Comparison of ENCODE assay signal across 24 cellular contexts in the genomic region with DNA sequence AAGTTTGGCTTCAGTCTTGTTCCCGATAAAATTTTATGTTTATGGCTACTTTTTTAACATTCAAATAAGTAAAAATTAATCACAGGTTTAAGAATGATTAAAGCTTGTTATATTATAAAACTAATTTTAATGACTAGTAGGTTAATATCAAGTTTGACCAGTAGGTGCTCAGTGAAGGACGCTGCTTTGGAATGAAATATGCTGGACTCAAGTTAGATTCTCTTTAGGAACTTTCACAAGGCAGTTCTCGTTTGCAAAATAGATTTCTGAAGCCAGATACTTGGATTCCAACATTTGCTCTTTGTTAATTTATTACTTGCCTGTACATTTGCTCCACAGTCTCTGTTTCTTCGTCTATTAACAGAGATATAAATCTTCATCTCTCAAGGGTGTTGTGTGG.
DNase-seq lines count a peak whose midpoint lies in the region; ATAC-seq and TF ChIP-seq lines count a peak whose summit lies in the region.
"Had no signal": no experiment of that assay in that cellular context is flagged by ENCODE, and none has a peak within 500 bp of the region (broad histone marks: within the 10 kb centered on the region; RNA-seq: fewer than 3 reads in every experiment).

No MANE protein-coding gene starts in this region.

- H3K27me3 ChIP-seq in mammary epithelial cell (ENCODE audit: insufficient read depth, low read length) (no peaks in the 10 kb centered on the region), testis (no peaks in the 10 kb centered on the region)

- no peak for ATAC-seq in GM18861 (IDR thresholded peaks at IDR 0.05; ENCODE audit: unreplicated experiment)
- ATAC-seq: activated naive CD4-positive, alpha-beta T cell treated with anti-CD3 and anti-CD28 coated beads, Interleukin-2, amount 50 U/mL, for 72 hours; left ventricle myocardium superior; T-helper 17 cell had no signal

- peaks cover 55% of the 10 kb centered on the region for H3K4me1 Mint-ChIP-seq in HFFc6 (ENCODE audit: low read depth)
- H3K4me1 Mint-ChIP-seq: central memory CD8-positive, alpha-beta T cell; T-helper 17 cell had no signal

- H3K4me2 ChIP-seq in mammary epithelial cell (ENCODE audit: insufficient read depth, low read depth, low read length) = no peak overlapping the region

- H3K4me3 Mint-ChIP-seq in HFFc6 = no peak overlapping the region
- H3K4me3 Mint-ChIP-seq: central memory CD8-positive, alpha-beta T cell; T-helper 17 cell had no signal

- no peak overlapping the region for H3K27ac Mint-ChIP-seq in HFFc6
- H3K27ac Mint-ChIP-seq: activated naive CD4-positive, alpha-beta T cell treated with anti-CD3 and anti-CD28 coated beads, Interleukin-2, amount 50 U/mL, for 72 hours; T-helper 17 cell had no signal

- H3K4me1 ChIP-seq in mammary epithelial cell (ENCODE audit: insufficient read depth, low read length) (no peaks in the 10 kb centered on the region), testis (no peaks in the 10 kb centered on the region)

- H3K79me2 ChIP-seq in mammary epithelial cell (ENCODE audit: insufficient read depth, low read length) = no peaks in the 10 kb centered on the region

- H3K4me3 ChIP-seq in mammary epithelial cell (replicated peaks in 1 of 3; ENCODE audit: insufficient read depth in 1 of 3, low read depth in 2 of 3, low read length in 3 of 3) (no peak overlapping the region), testis (no peak overlapping the region)

- TF ChIP-seq POLR2A in testis (IDR thresholded peaks at IDR 0.05) = no peak

- H3K36me3 ChIP-seq in mammary epithelial cell (ENCODE audit: insufficient read depth, low read length) (no peaks in the 10 kb centered on the region), testis (ENCODE audit: low read depth, missing control alignments) (no peaks in the 10 kb centered on the region)
- H3K36me3 ChIP-seq: WERI-Rb-1 had no signal

- H3K27ac ChIP-seq in mammary epithelial cell (ENCODE audit: insufficient read depth, low read depth, low read length) = no peak overlapping the region
- H3K27ac ChIP-seq in testis = no peak overlapping the region
- H3K27ac ChIP-seq: epithelial cell of prostate, WERI-Rb-1 had no signal

- H3K9me3 ChIP-seq in mammary epithelial cell (replicated peaks; ENCODE audit: insufficient read depth, low read length) = no peaks in the 10 kb centered on the region
- no peaks in the 10 kb centered on the region for H3K9me3 ChIP-seq in testis

- peak; percentile 72 for TF ChIP-seq CTCF in HFFc6 (IDR thresholded peaks at IDR 0.05)
- peak; percentile 5 to 17 for TF ChIP-seq CTCF in mammary epithelial cell (conservative IDR thresholded peaks at IDR 0.05 in 1 of 2, IDR thresholded peaks at IDR 0.05 in 1 of 2; ENCODE audit: extremely low read depth in 1 of 2, insufficient read depth in 1 of 2, low read depth in 1 of 2, low read length in 2 of 2)
- TF ChIP-seq CTCF in testis (IDR thresholded peaks at IDR 0.05) = peak in 2 of 3 experiments; percentile 5 to 37

- DNase-seq in HFFc6 = no peak
- no peak for DNase-seq in mammary epithelial cell
- peak; percentile 14 for DNase-seq in left kidney (ENCODE audit: low read depth, low spot score)
- DNase-seq in testis = no peak
- no peak for DNase-seq in stimulated activated CD4-positive, alpha-beta T cell treated with anti-CD3 and anti-CD28 coated beads, Interleukin-2, amount 100 ng/mL, for 24 hours
- DNase-seq in G401 (ENCODE audit: low spot score) = no peak
- DNase-seq: activated CD8-positive, alpha-beta memory T cell treated with anti-CD3 and anti-CD28 coated beads, Interleukin-2, amount 50 U/mL, for 4 hours; AML-193; aorta; DMS53; foreskin fibroblast; hippocampal formation; KBM-7; left ventricle myocardium superior; MV-4-11; NCI-H2171; NCI-H524 treated with DMSO at 0.1 percent for 48 hours; T-helper 17 cell; trophoblast cell; WERI-Rb-1 had no signal

- CTCF ChIA-PET in mammary epithelial cell (lab: Charles Lee; ENCODE audit: low non-redundant PET) = no interaction called here

- dilution Hi-C loops in mammary epithelial cell (cut with HindIII; ENCODE audit: low sequenced_read_pairs) = no loop called here

- H4K20me1 ChIP-seq in mammary epithelial cell (ENCODE audit: insufficient read depth, low read length) = no peaks in the 10 kb centered on the region

- in situ Hi-C loops in mammary epithelial cell (cut with MboI; ENCODE audit: low sequenced_read_pairs in 2 of 2) = loop anchor here in 1 of 2 donors (25.0 kb wide), 1 partner anchor 691 kb away; no protein-coding TSS in a partner anchor
- in situ Hi-C loops in G401 (cut with HindIII; ENCODE audit: low sequenced_read_pairs) = no loop called here

- H2AFZ ChIP-seq in mammary epithelial cell (ENCODE audit: low read depth, low read length) = no peak overlapping the region

- no TSS peak for BruUV-seq in mammary epithelial cell (replicated peaks; lab: Mats Ljungman, UMichigan)

- no peaks in the 10 kb centered on the region for H3K27me3 Mint-ChIP-seq in HFFc6 (ENCODE audit: insufficient read depth)
- H3K27me3 Mint-ChIP-seq: central memory CD8-positive, alpha-beta T cell; T-helper 17 cell had no signal

- H3K9ac ChIP-seq in mammary epithelial cell (ENCODE audit: insufficient read depth, low read length) = no peak overlapping the region

- H3K9me3 Mint-ChIP-seq in HFFc6 = no peaks in the 10 kb centered on the region

- intact Hi-C loops in mammary epithelial cell (cut with micrococcal nuclease) (loop anchor here (5.0 to 10.0 kb wide), 3 partner anchors 179 to 1141 kb away; no protein-coding TSS in a partner anchor), testis (cut with DNase I; ENCODE audit: low total_unique reads) (no loop called here)

- no peaks in the 10 kb centered on the region for H3K36me3 Mint-ChIP-seq in HFFc6 (ENCODE audit: low read depth)
- H3K36me3 Mint-ChIP-seq: activated naive CD4-positive, alpha-beta T cell treated with anti-CD3 and anti-CD28 coated beads, Interleukin-2, amount 50 U/mL, for 72 hours had no signal

- WGBS in mammary epithelial cell (ENCODE audit: low coverage, missing lambda C conversion rate) = 86% methylated on average over 4 of the region's 4 CpGs
- 61 to 63% methylated on average over 4 of the region's 4 CpGs for WGBS in testis, 2 donors

Comparison
In these comparisons a context has a peak if more than half of its experiments do, and no peak if none do; other contexts are left out.
1. CTCF ChIP-seq: peak in every context shown above with its lines; median percentile 72 in HFFc6; 21 in testis; 11 in mammary epithelial cell.